Comparison of ENCODE assay signal across 1 cellular context in the genomic region with DNA sequence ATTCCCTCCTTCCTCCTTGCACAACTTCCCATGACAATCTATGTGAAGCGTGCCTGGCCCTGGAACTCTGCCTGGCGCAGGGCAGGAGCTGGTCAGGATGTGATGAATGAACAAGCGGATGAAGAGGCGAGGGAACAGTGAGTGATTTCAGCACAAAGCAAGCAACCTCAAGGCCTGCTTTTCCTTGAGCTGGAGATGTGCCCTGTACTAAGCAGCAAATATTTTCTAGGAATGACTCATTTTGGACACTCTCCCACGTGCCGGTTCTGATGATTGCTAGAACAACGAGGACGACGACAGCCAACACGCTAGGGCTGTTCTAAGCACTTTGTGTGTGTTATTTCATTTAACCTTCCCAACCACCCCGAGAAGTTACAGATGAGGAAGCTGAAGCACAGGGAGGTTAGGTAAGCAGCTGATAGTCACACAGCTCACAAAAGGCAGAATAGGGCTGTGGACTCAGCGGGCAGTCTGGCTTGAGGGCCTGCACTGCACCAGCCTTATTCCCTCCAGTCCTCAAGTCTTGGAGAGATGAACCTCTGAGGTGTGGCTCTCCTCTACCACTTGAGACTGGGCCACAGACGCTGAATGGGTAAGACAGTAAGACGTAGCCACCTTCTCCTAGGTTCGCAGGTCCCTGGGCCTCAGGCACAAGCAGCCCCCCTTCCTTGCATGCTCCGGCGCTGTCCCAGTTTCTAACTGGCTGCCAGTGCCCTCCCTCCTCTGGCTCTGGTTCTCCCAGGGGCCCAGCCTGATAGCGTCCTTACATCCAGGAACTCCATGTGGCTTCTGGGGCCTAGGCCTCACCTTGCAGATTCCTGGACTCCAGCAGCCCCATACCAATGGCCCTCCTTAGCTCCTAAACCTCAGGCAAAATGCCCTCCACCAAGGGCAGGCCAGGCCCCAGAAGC.
TF ChIP-seq lines count a peak whose summit lies in the region.

No MANE protein-coding gene starts in this region.

TF ChIP-seq in SK-N-SH, 30 proteins besides CTCF, POLR2A, EP300 and RAD21 (continued from another document):
- TF ChIP-seq JUND (IDR thresholded peaks at IDR 0.05), result no peak; the same call in 1 of the 2 replicates
- TF ChIP-seq NRF1 (IDR thresholded peaks at IDR 0.05; ENCODE audit: low read depth, low read length), result no peak
- no peak for TF ChIP-seq ELF1 (IDR thresholded peaks at IDR 0.05)
- TF ChIP-seq SIN3A (IDR thresholded peaks at IDR 0.05; ENCODE audit: borderline replicate concordance, low read depth, low read length), result no peak
- no peak for TF ChIP-seq MXI1 (IDR thresholded peaks at IDR 0.05; ENCODE audit: low read depth, low read length)
- no peak for TF ChIP-seq CHD2 (IDR thresholded peaks at IDR 0.05; ENCODE audit: low read length, partially characterized antibody)
- TF ChIP-seq, protein P1, sequence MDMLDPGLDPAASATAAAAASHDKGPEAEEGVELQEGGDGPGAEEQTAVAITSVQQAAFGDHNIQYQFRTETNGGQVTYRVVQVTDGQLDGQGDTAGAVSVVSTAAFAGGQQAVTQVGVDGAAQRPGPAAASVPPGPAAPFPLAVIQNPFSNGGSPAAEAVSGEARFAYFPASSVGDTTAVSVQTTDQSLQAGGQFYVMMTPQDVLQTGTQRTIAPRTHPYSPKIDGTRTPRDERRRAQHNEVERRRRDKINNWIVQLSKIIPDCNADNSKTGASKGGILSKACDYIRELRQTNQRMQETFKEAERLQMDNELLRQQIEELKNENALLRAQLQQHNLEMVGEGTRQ (IDR thresholded peaks at IDR 0.05; ENCODE audit: borderline replicate concordance, low read depth, low read length), result no peak
- TF ChIP-seq, protein P2, sequence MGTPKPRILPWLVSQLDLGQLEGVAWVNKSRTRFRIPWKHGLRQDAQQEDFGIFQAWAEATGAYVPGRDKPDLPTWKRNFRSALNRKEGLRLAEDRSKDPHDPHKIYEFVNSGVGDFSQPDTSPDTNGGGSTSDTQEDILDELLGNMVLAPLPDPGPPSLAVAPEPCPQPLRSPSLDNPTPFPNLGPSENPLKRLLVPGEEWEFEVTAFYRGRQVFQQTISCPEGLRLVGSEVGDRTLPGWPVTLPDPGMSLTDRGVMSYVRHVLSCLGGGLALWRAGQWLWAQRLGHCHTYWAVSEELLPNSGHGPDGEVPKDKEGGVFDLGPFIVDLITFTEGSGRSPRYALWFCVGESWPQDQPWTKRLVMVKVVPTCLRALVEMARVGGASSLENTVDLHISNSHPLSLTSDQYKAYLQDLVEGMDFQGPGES (IDR thresholded peaks at IDR 0.05; ENCODE audit: low read depth, low read length), result no peak
- TF ChIP-seq FOXJ3 (CRISPR knock-in tag; IDR thresholded peaks at IDR 0.05), result no peak
- TF ChIP-seq, protein P3, sequence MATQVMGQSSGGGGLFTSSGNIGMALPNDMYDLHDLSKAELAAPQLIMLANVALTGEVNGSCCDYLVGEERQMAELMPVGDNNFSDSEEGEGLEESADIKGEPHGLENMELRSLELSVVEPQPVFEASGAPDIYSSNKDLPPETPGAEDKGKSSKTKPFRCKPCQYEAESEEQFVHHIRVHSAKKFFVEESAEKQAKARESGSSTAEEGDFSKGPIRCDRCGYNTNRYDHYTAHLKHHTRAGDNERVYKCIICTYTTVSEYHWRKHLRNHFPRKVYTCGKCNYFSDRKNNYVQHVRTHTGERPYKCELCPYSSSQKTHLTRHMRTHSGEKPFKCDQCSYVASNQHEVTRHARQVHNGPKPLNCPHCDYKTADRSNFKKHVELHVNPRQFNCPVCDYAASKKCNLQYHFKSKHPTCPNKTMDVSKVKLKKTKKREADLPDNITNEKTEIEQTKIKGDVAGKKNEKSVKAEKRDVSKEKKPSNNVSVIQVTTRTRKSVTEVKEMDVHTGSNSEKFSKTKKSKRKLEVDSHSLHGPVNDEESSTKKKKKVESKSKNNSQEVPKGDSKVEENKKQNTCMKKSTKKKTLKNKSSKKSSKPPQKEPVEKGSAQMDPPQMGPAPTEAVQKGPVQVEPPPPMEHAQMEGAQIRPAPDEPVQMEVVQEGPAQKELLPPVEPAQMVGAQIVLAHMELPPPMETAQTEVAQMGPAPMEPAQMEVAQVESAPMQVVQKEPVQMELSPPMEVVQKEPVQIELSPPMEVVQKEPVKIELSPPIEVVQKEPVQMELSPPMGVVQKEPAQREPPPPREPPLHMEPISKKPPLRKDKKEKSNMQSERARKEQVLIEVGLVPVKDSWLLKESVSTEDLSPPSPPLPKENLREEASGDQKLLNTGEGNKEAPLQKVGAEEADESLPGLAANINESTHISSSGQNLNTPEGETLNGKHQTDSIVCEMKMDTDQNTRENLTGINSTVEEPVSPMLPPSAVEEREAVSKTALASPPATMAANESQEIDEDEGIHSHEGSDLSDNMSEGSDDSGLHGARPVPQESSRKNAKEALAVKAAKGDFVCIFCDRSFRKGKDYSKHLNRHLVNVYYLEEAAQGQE (IDR thresholded peaks at IDR 0.05; ENCODE audit: low read depth, low read length), result no peak
- no peak for TF ChIP-seq RFX5 (IDR thresholded peaks at IDR 0.05; ENCODE audit: low read length)
- TF ChIP-seq, protein P4, sequence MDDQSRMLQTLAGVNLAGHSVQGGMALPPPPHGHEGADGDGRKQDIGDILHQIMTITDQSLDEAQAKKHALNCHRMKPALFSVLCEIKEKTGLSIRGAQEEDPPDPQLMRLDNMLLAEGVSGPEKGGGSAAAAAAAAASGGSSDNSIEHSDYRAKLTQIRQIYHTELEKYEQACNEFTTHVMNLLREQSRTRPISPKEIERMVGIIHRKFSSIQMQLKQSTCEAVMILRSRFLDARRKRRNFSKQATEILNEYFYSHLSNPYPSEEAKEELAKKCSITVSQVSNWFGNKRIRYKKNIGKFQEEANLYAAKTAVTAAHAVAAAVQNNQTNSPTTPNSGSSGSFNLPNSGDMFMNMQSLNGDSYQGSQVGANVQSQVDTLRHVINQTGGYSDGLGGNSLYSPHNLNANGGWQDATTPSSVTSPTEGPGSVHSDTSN (IDR thresholded peaks at IDR 0.05), result peak; percentile 53
- TF ChIP-seq GATA2 (CRISPR knock-in tag; IDR thresholded peaks at IDR 0.05), result no peak
- TF ChIP-seq POLR2AphosphoS5 (IDR thresholded peaks at IDR 0.05; ENCODE audit: low read depth, low read length), result no peak
- TF ChIP-seq MEF2A (IDR thresholded peaks at IDR 0.05; ENCODE audit: borderline replicate concordance, low read depth), result no peak
- TF ChIP-seq TCF12 (IDR thresholded peaks at IDR 0.05), result peak; percentile 37; the same call in 1 of the 2 replicates
- TF ChIP-seq FOSL2 (IDR thresholded peaks at IDR 0.05; ENCODE audit: borderline replicate concordance, low read depth), result peak; percentile 89
- TF ChIP-seq SMC3 (IDR thresholded peaks at IDR 0.05; ENCODE audit: low read depth, low read length), result no peak
- TF ChIP-seq RXRA (IDR thresholded peaks at IDR 0.05; ENCODE audit: borderline replicate concordance, low read depth), result no peak
